ENCODE assay signal across 1 cellular context in the genomic region with DNA sequence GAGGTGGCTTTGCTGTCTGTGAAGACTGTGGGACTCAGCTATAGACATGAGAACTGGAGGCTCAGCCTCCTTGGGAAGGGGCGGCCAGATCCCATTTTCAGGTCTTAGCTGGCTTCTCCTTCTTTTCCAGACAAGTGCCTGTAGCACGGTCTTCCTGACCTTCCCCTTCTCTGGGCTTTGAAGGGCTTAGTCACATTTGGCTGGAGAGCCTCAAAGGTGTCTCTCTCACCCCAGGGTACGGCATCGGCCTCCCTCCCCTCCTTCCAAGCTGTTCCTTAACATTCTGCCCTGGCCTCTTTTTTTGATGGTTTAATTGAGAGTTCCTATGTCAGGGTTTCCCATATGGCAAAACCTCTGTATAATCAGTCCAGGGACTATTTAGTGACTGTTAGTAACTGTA.
TF ChIP-seq lines count a peak whose summit lies in the region.

No MANE protein-coding gene starts in this region.

TF ChIP-seq in IMR-90, 13 proteins besides CTCF, POLR2A, EP300 and RAD21 (continued from another document):
- TF ChIP-seq, protein P1, sequence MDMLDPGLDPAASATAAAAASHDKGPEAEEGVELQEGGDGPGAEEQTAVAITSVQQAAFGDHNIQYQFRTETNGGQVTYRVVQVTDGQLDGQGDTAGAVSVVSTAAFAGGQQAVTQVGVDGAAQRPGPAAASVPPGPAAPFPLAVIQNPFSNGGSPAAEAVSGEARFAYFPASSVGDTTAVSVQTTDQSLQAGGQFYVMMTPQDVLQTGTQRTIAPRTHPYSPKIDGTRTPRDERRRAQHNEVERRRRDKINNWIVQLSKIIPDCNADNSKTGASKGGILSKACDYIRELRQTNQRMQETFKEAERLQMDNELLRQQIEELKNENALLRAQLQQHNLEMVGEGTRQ (IDR thresholded peaks at IDR 0.05; ENCODE audit: low read depth, low read length), result no peak
- TF ChIP-seq CHD1 (IDR thresholded peaks at IDR 0.05; ENCODE audit: low read depth, low read length) (no peak), SMC3 (IDR thresholded peaks at IDR 0.05; ENCODE audit: low read depth, low read length) (no peak), FOS (IDR thresholded peaks at IDR 0.05; ENCODE audit: low read depth, low read length) (no peak), MAFK (IDR thresholded peaks at IDR 0.05; ENCODE audit: low read depth, low read length) (no peak), RCOR1 (IDR thresholded peaks at IDR 0.05; ENCODE audit: insufficient replicate concordance, low read length) (no peak), BHLHE40 (IDR thresholded peaks at IDR 0.05; ENCODE audit: low read depth, low read length) (no peak)
- TF ChIP-seq, protein P2, sequence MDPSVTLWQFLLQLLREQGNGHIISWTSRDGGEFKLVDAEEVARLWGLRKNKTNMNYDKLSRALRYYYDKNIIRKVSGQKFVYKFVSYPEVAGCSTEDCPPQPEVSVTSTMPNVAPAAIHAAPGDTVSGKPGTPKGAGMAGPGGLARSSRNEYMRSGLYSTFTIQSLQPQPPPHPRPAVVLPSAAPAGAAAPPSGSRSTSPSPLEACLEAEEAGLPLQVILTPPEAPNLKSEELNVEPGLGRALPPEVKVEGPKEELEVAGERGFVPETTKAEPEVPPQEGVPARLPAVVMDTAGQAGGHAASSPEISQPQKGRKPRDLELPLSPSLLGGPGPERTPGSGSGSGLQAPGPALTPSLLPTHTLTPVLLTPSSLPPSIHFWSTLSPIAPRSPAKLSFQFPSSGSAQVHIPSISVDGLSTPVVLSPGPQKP (IDR thresholded peaks at IDR 0.05; ENCODE audit: borderline replicate concordance, low read depth, low read length), result no peak
